ENCODE assay signal across 8 cellular contexts in genomic region chr2:177983183-177983788, GRCh38.
DNase-seq lines count a peak whose midpoint lies in the region; ATAC-seq and TF ChIP-seq lines count a peak whose summit lies in the region.

No MANE protein-coding gene starts in this region.

- no peak overlapping the region for H3K27ac Mint-ChIP-seq in immature natural killer cell

- peak; percentile 81 for DNase-seq in DMS53 treated with DMSO at 0.1 percent for 48 hours (lab: John Stamatoyannopoulos, UW; ENCODE audit: unreplicated experiment)
- peak; percentile 46 for DNase-seq in NCI-H460 (ENCODE audit: extremely low read depth, low read depth)
- DNase-seq in amniotic epithelial cell (ENCODE audit: low read depth) = peak; percentile 63
- peak; percentile 69 for DNase-seq in iPS-NIHi11 (ENCODE audit: low spot score)
- no peak for DNase-seq in tibial artery
- no peak for DNase-seq in immature natural killer cell

- intact Hi-C loops in tibial artery (cut with DNase I; ENCODE audit: low total_unique reads) = no loop called here

- peaks cover 0 to 2% (median 0%) of the 10 kb centered on the region in 6 donors for H3K9me3 Mint-ChIP-seq in immature natural killer cell

- H3K27me3 Mint-ChIP-seq in immature natural killer cell (ENCODE audit: low read depth in 3 of 3) = peaks cover 0 to 2% (median 0%) of the 10 kb centered on the region in 3 donors

- H3K36me3 Mint-ChIP-seq in immature natural killer cell = no peaks in the 10 kb centered on the region

- H3K9me3 ChIP-seq in tibial artery = no peaks in the 10 kb centered on the region

- peak; percentile 24 to 49 for TF ChIP-seq CTCF in tibial artery (IDR thresholded peaks at IDR 0.05)

- no peaks in the 10 kb centered on the region for H3K4me1 Mint-ChIP-seq in immature natural killer cell

- H3K4me1 ChIP-seq in tibial artery = no peaks in the 10 kb centered on the region

- H3K4me3 ChIP-seq in tibial artery = no peak overlapping the region

- no peaks in the 10 kb centered on the region for H3K36me3 ChIP-seq in tibial artery

- no peak overlapping the region for H3K27ac ChIP-seq in tibial artery

- ATAC-seq in GM19372 (IDR thresholded peaks at IDR 0.05; ENCODE audit: low read depth, unreplicated experiment) (peak; percentile 88), HG03469 (IDR thresholded peaks at IDR 0.05; ENCODE audit: unreplicated experiment) (peak; percentile 79)

- H3K27me3 ChIP-seq in tibial artery = no peaks in the 10 kb centered on the region

- no peak overlapping the region for H3K4me3 Mint-ChIP-seq in immature natural killer cell

Comparison
In these comparisons a context has a peak if more than half of its experiments do, and no peak if none do; other contexts are left out.
1. DNase-seq: peak in DMS53 treated with DMSO at 0.1 percent for 48 hours (single experiment), NCI-H460 (single experiment), amniotic epithelial cell (single experiment) and iPS-NIHi11 (single experiment); none in tibial artery (0 of 2) and immature natural killer cell (0 of 3).